Comparison of ENCODE assay signal across 19 cellular contexts in genomic region chr21:15893902-15894301, GRCh38.
DNase-seq lines count a peak whose midpoint lies in the region; ATAC-seq, FAIRE-seq and TF ChIP-seq lines count a peak whose summit lies in the region.
"Had no signal": no experiment of that assay in that cellular context is flagged by ENCODE, and none has a peak within 500 bp of the region (broad histone marks: within the 10 kb centered on the region; RNA-seq: fewer than 3 reads in every experiment).

No MANE protein-coding gene starts in this region.

- ATAC-seq in DND-41 (ENCODE audit: insufficient read depth, low read depth) (0 out of 3 replicates have a peak, but pooled peaks have one; percentile 9), HepG2 (peak; percentile 31; the same call in 1 of the 3 replicates), left colon (no peak)
- ATAC-seq: CD8-positive, alpha-beta T cell had no signal

- no peak for DNase-seq in DND-41
- peak; percentile 3 for DNase-seq in H7
- no peak for DNase-seq in endothelial cell of umbilical vein (ENCODE audit: low read depth, low spot score)
- no peak for DNase-seq in HepG2 (ENCODE audit: low spot score)
- DNase-seq in central memory CD4-positive, alpha-beta T cell: no peak
- no peak for DNase-seq in left colon
- DNase-seq in stimulated activated CD4-positive, alpha-beta T cell treated with anti-CD3 and anti-CD28 coated beads, Interleukin-2, amount 100 ng/mL, for 24 hours: no peak
- DNase-seq: CD8-positive, alpha-beta T cell; GDM1; H9; HFFc6; KG1; NCI-H1436 treated with DMSO at 0.1 percent for 48 hours; NCI-H1930; NCI-H2227 treated with DMSO at 0.1 percent for 48 hours; NCI-H510A; SHP77 had no signal

- POLR2A ChIA-PET in endothelial cell of umbilical vein (lab: Charles Lee): no interaction called here
- POLR2A ChIA-PET in HepG2 (lab: Yijun Ruan, JAX): no interaction called here

- no peak for TF ChIP-seq RAD21 in HepG2 (CRISPR knock-in tag; IDR thresholded peaks at IDR 0.05)

- H3K36me3 ChIP-seq in DND-41 (ENCODE audit: insufficient read depth, low read length) (no peaks in the 10 kb centered on the region), H7 (replicated peaks; ENCODE audit: control insufficient read depth, insufficient read depth, low read length) (no peaks in the 10 kb centered on the region; the same call in 1 of the 2 replicates), endothelial cell of umbilical vein (ENCODE audit: control insufficient read depth in 2 of 2, extremely low read depth in 1 of 2, insufficient read depth in 2 of 2, low read length in 2 of 2) (no peaks in the 10 kb centered on the region), HepG2 (replicated peaks in 1 of 2; ENCODE audit: control insufficient read depth in 1 of 2, insufficient read depth in 2 of 2, low read length in 2 of 2) (no peaks in the 10 kb centered on the region)
- H3K36me3 ChIP-seq: BLaER1 had no signal

- FAIRE-seq in endothelial cell of umbilical vein (lab: Jason Lieb, UNC) (no peak), HepG2 (lab: Jason Lieb, UNC) (no peak)

- H3K9me3 ChIP-seq in DND-41 (ENCODE audit: insufficient read depth, low read length, severe bottlenecking): no peaks in the 10 kb centered on the region
- H3K9me3 ChIP-seq in endothelial cell of umbilical vein (replicated peaks; ENCODE audit: control insufficient read depth, insufficient read depth, low read length): no peaks in the 10 kb centered on the region
- no peaks in the 10 kb centered on the region for H3K9me3 ChIP-seq in HepG2 (ENCODE audit: low read length)
- H3K9me3 ChIP-seq: BLaER1 had no signal

- BruUV-seq in endothelial cell of umbilical vein (replicated peaks; lab: Mats Ljungman, UMichigan) (no TSS peak), HepG2 (replicated peaks; lab: Mats Ljungman, UMichigan) (no TSS peak)

- TF ChIP-seq CTCF in DND-41 (IDR thresholded peaks at IDR 0.05; ENCODE audit: borderline replicate concordance, extremely low read depth, low read length, poor library complexity, severe bottlenecking): no peak
- TF ChIP-seq CTCF in endothelial cell of umbilical vein (IDR thresholded peaks at IDR 0.05; ENCODE audit: extremely low read depth in 1 of 2, insufficient read depth in 1 of 2, low read depth in 1 of 2, low read length in 2 of 2): no peak
- TF ChIP-seq CTCF in HepG2 (CRISPR knock-in tag; IDR thresholded peaks at IDR 0.05): no peak

- H2AFZ ChIP-seq in DND-41 (ENCODE audit: low read depth, low read length): no peak overlapping the region
- no peak overlapping the region for H2AFZ ChIP-seq in endothelial cell of umbilical vein (ENCODE audit: low read depth, low read length)
- H2AFZ ChIP-seq in HepG2 (ENCODE audit: low read length): no peak overlapping the region

- H3K4me3 ChIP-seq in DND-41 (ENCODE audit: low read depth in 1 of 2, low read length in 2 of 2) (no peak overlapping the region), H7 (ENCODE audit: insufficient read depth, low read depth, low read length) (no peak overlapping the region), endothelial cell of umbilical vein (replicated peaks in 1 of 3; ENCODE audit: insufficient read depth in 1 of 3, low read depth in 1 of 3, low read length in 3 of 3) (no peak overlapping the region), HepG2 (replicated peaks in 1 of 3; ENCODE audit: insufficient read depth in 1 of 3, low read depth in 2 of 3, low read length in 3 of 3) (no peak overlapping the region)
- H3K4me3 ChIP-seq: BLaER1 had no signal

- H3K9ac ChIP-seq in DND-41 (ENCODE audit: low read depth, low read length): no peak overlapping the region
- H3K9ac ChIP-seq in endothelial cell of umbilical vein (replicated peaks; ENCODE audit: extremely low read depth, insufficient read depth, low read length): no peak overlapping the region
- no peak overlapping the region for H3K9ac ChIP-seq in HepG2 (ENCODE audit: insufficient read depth, low read depth, low read length)
- H3K9ac ChIP-seq: BLaER1 had no signal

- TF ChIP-seq POLR2A in endothelial cell of umbilical vein (IDR thresholded peaks at IDR 0.05; ENCODE audit: low read depth, low read length) (no peak), HepG2 (IDR thresholded peaks at IDR 0.05; ENCODE audit: insufficient read depth in 1 of 2, low read depth in 2 of 2, low read length in 2 of 2) (no peak)

- intact Hi-C loops in endothelial cell of umbilical vein (cut with micrococcal nuclease) (loop anchor here (2.0 to 10.0 kb wide), 4 partner anchors 191 to 1377 kb away; no protein-coding TSS in a partner anchor), HepG2 (cut with micrococcal nuclease; ENCODE audit: unreplicated experiment) (loop anchor here (2.0 kb wide), 1 partner anchor 437 kb away; no protein-coding TSS in a partner anchor), left colon (cut with DNase I, micrococcal nuclease) (loop anchor here in 1 of 2 donors (10.0 kb wide), 1 partner anchor 431 kb away; no protein-coding TSS in a partner anchor)

- no peaks in the 10 kb centered on the region for H3K4me1 ChIP-seq in DND-41 (ENCODE audit: insufficient read depth, low read length)
- no peaks in the 10 kb centered on the region for H3K4me1 ChIP-seq in endothelial cell of umbilical vein (ENCODE audit: control insufficient read depth, extremely low read depth, insufficient read depth, low read length)
- no peaks in the 10 kb centered on the region for H3K4me1 ChIP-seq in HepG2 (ENCODE audit: insufficient read depth, low read length)
- H3K4me1 ChIP-seq: BLaER1 had no signal

- H3K27ac ChIP-seq in DND-41 (ENCODE audit: low read length) (no peak overlapping the region), endothelial cell of umbilical vein (ENCODE audit: insufficient read depth, low read depth, low read length) (no peak overlapping the region), HepG2 (ENCODE audit: extremely low read length, insufficient read depth, low read length) (no peak overlapping the region)
- H3K27ac ChIP-seq: BLaER1, HL-60 had no signal

- H4K20me1 ChIP-seq in DND-41 (ENCODE audit: insufficient read depth, low read length) (no peaks in the 10 kb centered on the region), endothelial cell of umbilical vein (replicated peaks; ENCODE audit: control insufficient read depth, extremely low read depth, insufficient read depth, low read length) (no peaks in the 10 kb centered on the region), HepG2 (ENCODE audit: insufficient read depth, low read length) (no peaks in the 10 kb centered on the region)
- H4K20me1 ChIP-seq: BLaER1 had no signal

- no peak overlapping the region for H3K4me2 ChIP-seq in DND-41 (ENCODE audit: insufficient read depth, low read length)
- no peak overlapping the region for H3K4me2 ChIP-seq in endothelial cell of umbilical vein (ENCODE audit: insufficient read depth, low read length)
- H3K4me2 ChIP-seq in HepG2 (ENCODE audit: low read depth, low read length): no peak overlapping the region
- H3K4me2 ChIP-seq: BLaER1 had no signal

- CTCF ChIA-PET in endothelial cell of umbilical vein (lab: Charles Lee): no interaction called here
- CTCF ChIA-PET in HepG2 (lab: Yijun Ruan, JAX; ENCODE audit: low intra/inter-chr PET ratio, low total read pairs): interaction anchor here (1.8 kb wide), 1 partner anchor 436 kb away, joined by 8 read pairs; no protein-coding TSS in a partner anchor

- WGBS in HepG2 (ENCODE audit: low lambda C conversion rate): 30% methylated on average over 4 of the region's 4 CpGs

- TF ChIP-seq EP300 in HepG2 (IDR thresholded peaks at IDR 0.05; ENCODE audit: low read depth in 2 of 2, low read length in 2 of 2) (no peak), HepG2 (CRISPR knock-in tag; IDR thresholded peaks at IDR 0.05; ENCODE audit: borderline replicate concordance) (no peak)

- H3K79me2 ChIP-seq in DND-41 (ENCODE audit: insufficient read depth, low read length): no peaks in the 10 kb centered on the region
- no peaks in the 10 kb centered on the region for H3K79me2 ChIP-seq in endothelial cell of umbilical vein (ENCODE audit: control insufficient read depth, insufficient read depth, low read length)
- no peaks in the 10 kb centered on the region for H3K79me2 ChIP-seq in HepG2 (ENCODE audit: insufficient read depth, low read length)

- in situ Hi-C loops in HepG2 (cut with HindIII; ENCODE audit: extremely low pct_ligation_motif_present, low pct_unique_long_range_greater_than_20kb): loop anchor here (25.0 kb wide), 1 partner anchor 443 kb away; no protein-coding TSS in a partner anchor

- dilution Hi-C loops in endothelial cell of umbilical vein (cut with MboI; ENCODE audit: extremely low pct_ligation_motif_present, low sequenced_read_pairs): no loop called here

- H3K27me3 ChIP-seq in DND-41 (ENCODE audit: insufficient read depth, low read length, poor library complexity) (no peaks in the 10 kb centered on the region), H7 (ENCODE audit: control insufficient read depth, insufficient read depth, low read length) (no peaks in the 10 kb centered on the region), endothelial cell of umbilical vein (ENCODE audit: control insufficient read depth in 2 of 2, insufficient read depth in 2 of 2, low read length in 2 of 2) (no peaks in the 10 kb centered on the region), HepG2 (ENCODE audit: control insufficient read depth in 1 of 2, insufficient read depth in 2 of 2, low read length in 2 of 2) (no peaks in the 10 kb centered on the region)
- H3K27me3 ChIP-seq: BLaER1 had no signal

- H3K9me1 ChIP-seq in endothelial cell of umbilical vein (replicated peaks; ENCODE audit: control insufficient read depth, extremely low read depth, insufficient read depth, low read length): no peaks in the 10 kb centered on the region

TF ChIP-seq in endothelial cell of umbilical vein, 7 proteins besides CTCF, POLR2A, EP300 and RAD21:
- TF ChIP-seq EZH2 (IDR thresholded peaks at IDR 0.05; ENCODE audit: borderline replicate concordance, low read depth, low read length, severe bottlenecking) (no peak), POLR2AphosphoS5 (IDR thresholded peaks at IDR 0.05; ENCODE audit: insufficient read depth, low read depth, low read length) (peak; percentile 12), MAX (IDR thresholded peaks at IDR 0.05; ENCODE audit: insufficient read depth, insufficient read length) (no peak)

TF ChIP-seq in HepG2, 621 proteins besides CTCF, POLR2A, EP300 and RAD21 (continues in another document):
- TF ChIP-seq ZNF510 (CRISPR knock-in tag; IDR thresholded peaks at IDR 0.05; ENCODE audit: low read depth): no peak
- TF ChIP-seq TBX3 (IDR thresholded peaks at IDR 0.05; ENCODE audit: borderline replicate concordance): no peak
- TF ChIP-seq YY1 (IDR thresholded peaks at IDR 0.05; ENCODE audit: insufficient read depth, insufficient replicate concordance, low read depth, low read length): no peak
- TF ChIP-seq ZNF501 (CRISPR knock-in tag; IDR thresholded peaks at IDR 0.05): no peak
- TF ChIP-seq ZNF275 (CRISPR knock-in tag; IDR thresholded peaks at IDR 0.05; ENCODE audit: borderline replicate concordance): no peak
